Comparison of ENCODE assay signal across 27 cellular contexts in the genomic region with DNA sequence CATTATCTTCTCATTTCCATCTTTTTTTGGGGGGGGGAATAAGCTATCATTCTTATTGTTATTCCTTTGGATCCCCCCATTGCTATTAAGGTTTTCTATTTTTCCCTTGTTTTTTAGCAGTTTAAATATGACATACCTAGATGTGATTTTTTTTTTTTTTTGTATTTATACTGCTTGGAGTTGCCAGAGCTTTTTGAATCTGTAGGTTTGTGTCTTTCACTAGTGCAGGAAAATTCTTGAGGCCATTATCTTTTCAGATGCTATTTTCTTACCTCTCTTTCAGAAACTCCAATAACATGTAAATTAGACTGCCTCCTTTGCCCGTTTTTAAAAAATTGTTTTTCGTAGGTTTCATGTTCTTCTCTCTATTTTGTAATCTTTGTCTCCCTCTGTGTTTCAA.
"Had no signal": no experiment of that assay in that cellular context is flagged by ENCODE, and none has a peak within 500 bp of the region (broad histone marks: within the 10 kb centered on the region; RNA-seq: fewer than 3 reads in every experiment).

No MANE protein-coding gene starts in this region.

- H3K4me1 Mint-ChIP-seq: nephron; neural progenitor cell; stimulated activated naive B cell treated with anti-CD40 and anti-IgM and Interleukin-4, amounts not matched to agents 10 μg/mL and 1 μg/mL and 100 μg/mL, for 72 hours had no signal

- DNase-seq: occipital lobe; ovary; posterior cingulate gyrus; psoas muscle; right cardiac atrium; right lobe of liver; sigmoid colon; small intestine; stimulated activated CD4-positive, alpha-beta T cell treated with anti-CD3 and anti-CD28 coated beads, Interleukin-15, amount 100 ng/mL, for 24 hours; stimulated activated CD4-positive, alpha-beta T cell treated with anti-CD3 and anti-CD28 coated beads, Interleukin-2, amount 100 ng/mL, for 24 hours; stimulated activated CD4-positive, alpha-beta T cell treated with anti-CD3 and anti-CD28 coated beads, Interleukin-2, amount 100 ng/mL, for 48 hours; stimulated activated CD4-positive, alpha-beta T cell treated with anti-CD3 and anti-CD28 coated beads, Interleukin-4, amount 100 ng/mL, for 24 hours; stimulated activated naive B cell treated with anti-CD40 and anti-IgM and Interleukin-4, amounts not matched to agents 10 μg/mL and 1 μg/mL and 100 μg/mL, for 72 hours; stimulated activated naive CD4-positive, alpha-beta T cell treated with Interleukin-2 at 50 U/mL for 16 hours; stomach; thyroid gland; trophoblast cell; upper lobe of left lung had no signal

- H3K27ac Mint-ChIP-seq: nephron; neural progenitor cell; progenitor cell of endocrine pancreas; stimulated activated effector memory CD8-positive, alpha-beta T cell treated with anti-CD3 and anti-CD28 coated beads, Interleukin-12 subunit alpha, Interleukin-12 subunit beta, amount 100 ng/mL, for 72 hours; stimulated activated naive B cell treated with anti-CD40 and anti-IgM and Interleukin-4, amounts not matched to agents 10 μg/mL and 1 μg/mL and 100 μg/mL, for 72 hours; stimulated activated naive CD8-positive, alpha-beta T cell treated with anti-CD3 and anti-CD28 coated beads, Interleukin-15, Interleukin-2, amounts not matched to agents 100 ng/mL and 50 ng/mL, for 24 hours had no signal

- H3K79me2 ChIP-seq: parathyroid adenoma had no signal

- ATAC-seq: psoas muscle; right cardiac atrium; right lobe of liver; stimulated activated effector memory CD8-positive, alpha-beta T cell treated with anti-CD3 and anti-CD28 coated beads, Interleukin-12 subunit alpha, Interleukin-12 subunit beta, amount 100 ng/mL, for 72 hours; stimulated activated naive B cell treated with anti-CD40 and anti-IgM and Interleukin-4, amounts not matched to agents 10 μg/mL and 1 μg/mL and 100 μg/mL, for 72 hours had no signal

- H3K27me3 ChIP-seq: neural progenitor cell, ovary, right lobe of liver, sigmoid colon, stomach, thyroid gland, tibial nerve, upper lobe of left lung, vagina had no signal

- H3K4me1 ChIP-seq: neural progenitor cell, right lobe of liver, stomach, thyroid gland, upper lobe of left lung, vagina had no signal

- H3K4me3 ChIP-seq: neural progenitor cell, ovary, psoas muscle, right lobe of liver, sigmoid colon, stomach, thoracic aorta, thyroid gland, tibial nerve, upper lobe of left lung, vagina had no signal

- H3K9me3 Mint-ChIP-seq: neural progenitor cell; stimulated activated effector memory CD8-positive, alpha-beta T cell treated with anti-CD3 and anti-CD28 coated beads, Interleukin-12 subunit alpha, Interleukin-12 subunit beta, amount 100 ng/mL, for 72 hours; stimulated activated naive B cell treated with anti-CD40 and anti-IgM and Interleukin-4, amounts not matched to agents 10 μg/mL and 1 μg/mL and 100 μg/mL, for 72 hours; stimulated activated naive CD8-positive, alpha-beta T cell treated with anti-CD3 and anti-CD28 coated beads, Interleukin-15, Interleukin-2, amounts not matched to agents 100 ng/mL and 50 ng/mL, for 24 hours had no signal

- H3K4me2 ChIP-seq: neural progenitor cell had no signal

- H3K27me3 Mint-ChIP-seq: progenitor cell of endocrine pancreas; stimulated activated naive B cell treated with anti-CD40 and anti-IgM and Interleukin-4, amounts not matched to agents 10 μg/mL and 1 μg/mL and 100 μg/mL, for 72 hours; stimulated activated naive CD8-positive, alpha-beta T cell treated with anti-CD3 and anti-CD28 coated beads, Interleukin-15, Interleukin-2, amounts not matched to agents 100 ng/mL and 50 ng/mL, for 24 hours had no signal

- H3K36me3 Mint-ChIP-seq: stimulated activated effector memory CD8-positive, alpha-beta T cell treated with anti-CD3 and anti-CD28 coated beads, Interleukin-12 subunit alpha, Interleukin-12 subunit beta, amount 100 ng/mL, for 72 hours had no signal

- H3K4me3 Mint-ChIP-seq: nephron; neural progenitor cell; stimulated activated effector memory CD8-positive, alpha-beta T cell treated with anti-CD3 and anti-CD28 coated beads, Interleukin-12 subunit alpha, Interleukin-12 subunit beta, amount 100 ng/mL, for 72 hours; stimulated activated naive B cell treated with anti-CD40 and anti-IgM and Interleukin-4, amounts not matched to agents 10 μg/mL and 1 μg/mL and 100 μg/mL, for 72 hours; stimulated activated naive CD8-positive, alpha-beta T cell treated with anti-CD3 and anti-CD28 coated beads, Interleukin-15, Interleukin-2, amounts not matched to agents 100 ng/mL and 50 ng/mL, for 24 hours had no signal

- H3K36me3 ChIP-seq: neural progenitor cell, ovary, right lobe of liver, stomach, thoracic aorta, thyroid gland, upper lobe of left lung, vagina had no signal

- H3K9ac ChIP-seq: neural progenitor cell, parathyroid adenoma had no signal

- H2AFZ ChIP-seq: neural progenitor cell, parathyroid adenoma had no signal

- H3K27ac ChIP-seq: neural progenitor cell, ovary, parathyroid adenoma, psoas muscle, right lobe of liver, sigmoid colon, stomach, thoracic aorta, thyroid gland, tibial nerve, upper lobe of left lung, vagina had no signal

- H3K9me3 ChIP-seq: ovary, psoas muscle, right lobe of liver, sigmoid colon, stomach, thoracic aorta, thyroid gland, upper lobe of left lung, vagina had no signal
